7 cellular contexts compared by ENCODE assay signal in genomic region chr6:31586013-31586412, GRCh38. TPM values are rescaled to one million over a fixed set of nuclear protein-coding genes. Genes with fewer than 3 reads are reported as not detected.
DNase-seq lines count a peak whose midpoint lies in the region; ATAC-seq, FAIRE-seq and TF ChIP-seq lines count a peak whose summit lies in the region.

LST1 (plus strand) TSS chr6:31586277; CDS start chr6:31587300, 1,023 bp downstream.

- FAIRE-seq in GM12892 (lab: Jason Lieb, UNC) = peak; percentile 64

- no peak for DNase-seq in GM12892 (ENCODE audit: insufficient read length)
- no peak for DNase-seq in Peyer's patch
- no peak for DNase-seq in effector memory CD4-positive, alpha-beta T cell
- no peak for DNase-seq in sciatic nerve (ENCODE audit: low spot score)
- DNase-seq in NCI-H1694 treated with DMSO at 0.1 percent for 48 hours (lab: John Stamatoyannopoulos, UW) = no peak
- no peak for DNase-seq in NCI-H2081 treated with DMSO at 0.1 percent for 48 hours (lab: John Stamatoyannopoulos, UW)

- no peak for TF ChIP-seq CTCF in Peyer's patch (IDR thresholded peaks at IDR 0.05)

- intact Hi-C loops in sciatic nerve (cut with DNase I) = no loop called here

- peak within 1 kb of the TSS; percentile 19 to 93 (median 54) for H3K27ac ChIP-seq in Peyer's patch
- peak within 1 kb of the TSS; percentile 95 for H3K27ac ChIP-seq in effector memory CD4-positive, alpha-beta T cell (ENCODE audit: insufficient read depth, low read length, poor library complexity, severe bottlenecking)

- TF ChIP-seq POLR2A in GM12892 (IDR thresholded peaks at IDR 0.05; ENCODE audit: low read depth, low read length) (no peak), Peyer's patch (IDR thresholded peaks at IDR 0.05) (no peak), GM18505 (IDR thresholded peaks at IDR 0.05; ENCODE audit: borderline replicate concordance, extremely low read depth, insufficient read depth, insufficient read length) (no peak)

- no peaks in the 10 kb centered on the region for H3K9me3 ChIP-seq in Peyer's patch
- H3K9me3 ChIP-seq in effector memory CD4-positive, alpha-beta T cell (ENCODE audit: control insufficient read depth, low read length) = no peaks in the 10 kb centered on the region

- peaks cover 0 to 33% (median 19%) of the 10 kb centered on the region in 4 donors for H3K4me1 ChIP-seq in Peyer's patch
- H3K4me1 ChIP-seq in effector memory CD4-positive, alpha-beta T cell (ENCODE audit: control insufficient read depth, insufficient read depth, low read length, poor library complexity, severe bottlenecking) = peaks cover 65% of the 10 kb centered on the region

- H3K36me3 ChIP-seq in Peyer's patch = no peaks in the 10 kb centered on the region
- H3K36me3 ChIP-seq in effector memory CD4-positive, alpha-beta T cell (ENCODE audit: control insufficient read depth, insufficient read depth, low read length) = no peaks in the 10 kb centered on the region

- ATAC-seq in sciatic nerve (peak; percentile 39), GM18505 (IDR thresholded peaks at IDR 0.05; ENCODE audit: unreplicated experiment) (no peak)

- H3K4me3 ChIP-seq in Peyer's patch = peak within 1 kb of the TSS in 1 of 4 donors; percentile 12
- peak within 1 kb of the TSS; percentile 27 for H3K4me3 ChIP-seq in effector memory CD4-positive, alpha-beta T cell (ENCODE audit: insufficient read depth, low read depth, low read length, poor library complexity, severe bottlenecking)

- H3K27me3 ChIP-seq in Peyer's patch = no peaks in the 10 kb centered on the region
- no peaks in the 10 kb centered on the region for H3K27me3 ChIP-seq in effector memory CD4-positive, alpha-beta T cell (replicated peaks; ENCODE audit: control insufficient read depth, insufficient read depth, low read length, poor library complexity, severe bottlenecking)

RNA-seq across cellular contexts. Expression of gene LST1, which starts in this region (rescaled TPM):
- 20.2 TPM for polyA plus RNA-seq in GM12892 (2012; ENCODE audit: missing spikeins)
- total RNA-seq in Peyer's patch (10 to 100 TPM in 1 of 4 donors, 1 to 10 TPM in 1, not detected in 2; 2.5 to 11.6 TPM), sciatic nerve (17.7 TPM)
